ENCODE assay signal across 23 cellular contexts in the genomic region with DNA sequence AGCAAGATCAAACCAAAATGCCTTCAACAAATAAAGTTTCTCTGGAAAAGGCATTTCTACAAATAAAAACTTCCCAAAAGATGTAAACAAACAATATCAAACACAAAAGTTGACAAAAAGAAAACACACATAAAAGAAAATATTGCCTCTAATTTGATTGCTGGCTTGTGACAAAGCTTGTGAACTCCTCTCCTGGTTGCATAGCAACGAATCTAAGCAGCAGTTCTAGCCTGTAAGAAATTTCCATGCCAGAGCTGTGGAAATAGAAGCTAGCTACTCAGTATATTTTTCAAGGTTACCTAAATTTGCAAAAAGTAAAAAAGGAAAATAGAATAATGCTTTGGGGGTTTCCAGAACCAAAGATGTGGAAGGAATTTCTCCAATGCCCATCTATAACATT.
A peak's percentile ranks its signal among the peaks of the same experiment; 100 is the strongest.
DNase-seq lines count a peak whose midpoint lies in the region; ATAC-seq, FAIRE-seq and TF ChIP-seq lines count a peak whose summit lies in the region.
"Had no signal": no experiment of that assay in that cellular context is flagged by ENCODE, and none has a peak within 500 bp of the region (broad histone marks: within the 10 kb centered on the region; RNA-seq: fewer than 3 reads in every experiment).

No MANE protein-coding gene starts in this region.

- no peak overlapping the region for H3K4me2 ChIP-seq in GM23338
- H3K4me2 ChIP-seq: smooth muscle cell had no signal

- peak; percentile 83 for FAIRE-seq in endometrium (lab: Jason Lieb, UNC)
- FAIRE-seq: bronchial epithelial cell, HTR-8/SVneo had no signal

- no peaks in the 10 kb centered on the region for H4K20me1 ChIP-seq in GM23338 (replicated peaks; ENCODE audit: insufficient read depth)

- no peaks in the 10 kb centered on the region for H3K36me3 ChIP-seq in GM23338 (ENCODE audit: insufficient read depth)
- H3K36me3 ChIP-seq: HAP-1 had no signal

- H3K27ac ChIP-seq in GM23338 (ENCODE audit: low read depth) = no peak overlapping the region
- H3K27ac ChIP-seq: psoas muscle had no signal

- H3K36me3 Mint-ChIP-seq in GM23338 (ENCODE audit: low read depth) = no peaks in the 10 kb centered on the region
- no peaks in the 10 kb centered on the region for H3K36me3 Mint-ChIP-seq in stimulated activated effector memory CD8-positive, alpha-beta T cell treated with anti-CD3 and anti-CD28 coated beads, Interleukin-12 subunit alpha, Interleukin-12 subunit beta, amount 100 ng/mL, for 72 hours
- H3K36me3 Mint-ChIP-seq: type B pancreatic cell had no signal

- H3K9me2 ChIP-seq in GM23338 (ENCODE audit: insufficient read depth) = no peaks in the 10 kb centered on the region

- H3K27me3 ChIP-seq in GM23338 (ENCODE audit: insufficient read depth) = no peaks in the 10 kb centered on the region

- no peak for TF ChIP-seq CTCF in GM23338 (conservative IDR thresholded peaks at IDR 0.05; ENCODE audit: low read depth in 2 of 2)

- no peaks in the 10 kb centered on the region for H3K27me3 Mint-ChIP-seq in GM23338 (ENCODE audit: insufficient read depth, low read depth, poor library complexity)
- H3K27me3 Mint-ChIP-seq: activated CD4-positive, alpha-beta T cell treated with anti-CD3 and anti-CD28 coated beads, Interleukin-2, amount 10 ng/mL, durations not matched to agents 7 days and 5 days; stimulated activated naive CD8-positive, alpha-beta T cell treated with anti-CD3 and anti-CD28 coated beads, Interleukin-15, Interleukin-2, amounts not matched to agents 100 ng/mL and 50 ng/mL, for 24 hours; type B pancreatic cell had no signal

- H3K79me2 ChIP-seq in GM23338 (replicated peaks; ENCODE audit: insufficient read depth) = no peaks in the 10 kb centered on the region

- no peak overlapping the region for H3K4me3 ChIP-seq in GM23338
- H3K4me3 ChIP-seq: HAP-1, psoas muscle, smooth muscle cell had no signal

- H3K4me1 Mint-ChIP-seq in GM23338 = no peaks in the 10 kb centered on the region
- peaks cover 6% of the 10 kb centered on the region for H3K4me1 Mint-ChIP-seq in stimulated activated effector memory CD8-positive, alpha-beta T cell treated with anti-CD3 and anti-CD28 coated beads, Interleukin-12 subunit alpha, Interleukin-12 subunit beta, amount 100 ng/mL, for 72 hours

- no peak overlapping the region for H3K4me3 Mint-ChIP-seq in GM23338
- H3K4me3 Mint-ChIP-seq in stimulated activated effector memory CD8-positive, alpha-beta T cell treated with anti-CD3 and anti-CD28 coated beads, Interleukin-12 subunit alpha, Interleukin-12 subunit beta, amount 100 ng/mL, for 72 hours = no peak overlapping the region
- H3K4me3 Mint-ChIP-seq: activated CD4-positive, alpha-beta T cell treated with anti-CD3 and anti-CD28 coated beads, Interleukin-2, amount 10 ng/mL, durations not matched to agents 7 days and 5 days; stimulated activated naive CD8-positive, alpha-beta T cell treated with anti-CD3 and anti-CD28 coated beads, Interleukin-15, Interleukin-2, amounts not matched to agents 100 ng/mL and 50 ng/mL, for 24 hours; type B pancreatic cell had no signal

- H2AFZ ChIP-seq in GM23338 = no peak overlapping the region

- no peak for ATAC-seq in GM23338
- no peak for ATAC-seq in HG03457 (IDR thresholded peaks at IDR 0.05; ENCODE audit: unreplicated experiment)
- no peak for ATAC-seq in stimulated activated effector memory CD8-positive, alpha-beta T cell treated with anti-CD3 and anti-CD28 coated beads, Interleukin-12 subunit alpha, Interleukin-12 subunit beta, amount 100 ng/mL, for 72 hours
- ATAC-seq: left colon, psoas muscle had no signal

- DNase-seq in GM23338 (ENCODE audit: low spot score) (peak; percentile 17), NCI-H774 (lab: John Stamatoyannopoulos, UW) (peak; percentile 17), middle frontal gyrus (ENCODE audit: extremely low spot score, low spot score) (peak; percentile 45), G401 (ENCODE audit: low spot score) (no peak)
- DNase-seq in stimulated activated effector memory CD8-positive, alpha-beta T cell treated with anti-CD3 and anti-CD28 coated beads, Interleukin-12 subunit alpha, Interleukin-12 subunit beta, amount 100 ng/mL, for 72 hours (ENCODE audit: low spot score in 2 of 2) = no peak
- DNase-seq: activated CD4-positive, alpha-beta T cell treated with anti-CD3 and anti-CD28 coated beads, Interleukin-2, amount 10 ng/mL, durations not matched to agents 7 days and 5 days; Karpas-422; left colon; NCI-H1048; NCI-H2029 treated with DMSO at 0.1 percent for 48 hours; NCI-H524 treated with DMSO at 0.1 percent for 48 hours; psoas muscle; SHP77; stimulated activated CD4-positive, alpha-beta T cell treated with anti-CD3 and anti-CD28 coated beads, Interleukin-4, amount 100 ng/mL, for 1 hour; T-helper 1 cell had no signal

- in situ Hi-C loops in G401 (cut with HindIII; ENCODE audit: low sequenced_read_pairs) = no loop called here

- H3K4me1 ChIP-seq in GM23338 (ENCODE audit: insufficient read depth) = no peaks in the 10 kb centered on the region
- H3K4me1 ChIP-seq: psoas muscle had no signal

- no peak overlapping the region for H3K27ac Mint-ChIP-seq in GM23338
- H3K27ac Mint-ChIP-seq in stimulated activated effector memory CD8-positive, alpha-beta T cell treated with anti-CD3 and anti-CD28 coated beads, Interleukin-12 subunit alpha, Interleukin-12 subunit beta, amount 100 ng/mL, for 72 hours = no peak overlapping the region
- H3K27ac Mint-ChIP-seq: activated CD4-positive, alpha-beta T cell treated with anti-CD3 and anti-CD28 coated beads, Interleukin-2, amount 10 ng/mL, durations not matched to agents 7 days and 5 days; stimulated activated naive CD8-positive, alpha-beta T cell treated with anti-CD3 and anti-CD28 coated beads, Interleukin-15, Interleukin-2, amounts not matched to agents 100 ng/mL and 50 ng/mL, for 24 hours; type B pancreatic cell had no signal

- H3F3A ChIP-seq in GM23338 (replicated peaks; ENCODE audit: low read depth) = no peaks in the 10 kb centered on the region

- no peaks in the 10 kb centered on the region for H3K9me3 Mint-ChIP-seq in GM23338
- no peaks in the 10 kb centered on the region for H3K9me3 Mint-ChIP-seq in stimulated activated effector memory CD8-positive, alpha-beta T cell treated with anti-CD3 and anti-CD28 coated beads, Interleukin-12 subunit alpha, Interleukin-12 subunit beta, amount 100 ng/mL, for 72 hours
- H3K9me3 Mint-ChIP-seq: stimulated activated naive CD8-positive, alpha-beta T cell treated with anti-CD3 and anti-CD28 coated beads, Interleukin-15, Interleukin-2, amounts not matched to agents 100 ng/mL and 50 ng/mL, for 24 hours; type B pancreatic cell had no signal

TF ChIP-seq in GM23338, 12 proteins besides CTCF, POLR2A, EP300 and RAD21 (continues in another document):
- no peak for TF ChIP-seq REST (IDR thresholded peaks at IDR 0.05; ENCODE audit: unreplicated experiment)

Comparison
In these comparisons a context has a peak if more than half of its experiments do, and no peak if none do; other contexts are left out.
1. DNase-seq: peak in GM23338 (single experiment), NCI-H774 (single experiment) and middle frontal gyrus (single experiment); none in G401 (single experiment) and stimulated activated effector memory CD8-positive, alpha-beta T cell treated with anti-CD3 and anti-CD28 coated beads, Interleukin-12 subunit alpha, Interleukin-12 subunit beta, amount 100 ng/mL, for 72 hours (0 of 2).